ENCODE assay signal across 14 cellular contexts in genomic region chr20:2671977-2672376, GRCh38. TPM values are rescaled to one million over a fixed set of nuclear protein-coding genes. Genes with fewer than 3 reads are reported as not detected.
DNase-seq lines count a peak whose midpoint lies in the region; ATAC-seq, FAIRE-seq and TF ChIP-seq lines count a peak whose summit lies in the region.
"Had no signal": no experiment of that assay in that cellular context is flagged by ENCODE, and none has a peak within 500 bp of the region (broad histone marks: within the 10 kb centered on the region; RNA-seq: fewer than 3 reads in every experiment).

No MANE protein-coding gene starts in this region.

- H3K9me3 Mint-ChIP-seq in activated T-helper 1 cell treated with anti-CD3 and anti-CD28 coated beads, Interleukin-12 subunit alpha, Interleukin-12 subunit beta, Interleukin-2, Interleukin-4 antibody, amounts not matched to agents 30 ng/mL and 10 ng/mL and 1 ng/mL, durations not matched to agents 14 hours and 24 hours and 36 hours, result no peaks in the 10 kb centered on the region
- H3K9me3 Mint-ChIP-seq: activated naive CD4-positive, alpha-beta T cell treated with anti-CD3 and anti-CD28 coated beads, Interleukin-2, amount 50 U/mL, for 24 hours; nephron progenitor cell had no signal

- peak; percentile 37 for FAIRE-seq in HepG2 (lab: Jason Lieb, UNC)

- POLR2A ChIA-PET in HepG2 (lab: Yijun Ruan, JAX), result no interaction called here

- TF ChIP-seq CTCF in HepG2 (CRISPR knock-in tag; IDR thresholded peaks at IDR 0.05), result peak; percentile 50
- no peak for TF ChIP-seq CTCF in right lobe of liver (IDR thresholded peaks at IDR 0.05)
- TF ChIP-seq CTCF in OCI-LY3 (IDR thresholded peaks at IDR 0.05; ENCODE audit: low read depth, low read length), result peak; percentile 40
- TF ChIP-seq CTCF in epithelial cell of esophagus (IDR thresholded peaks at IDR 0.05; ENCODE audit: insufficient read depth, low read depth, low read length, missing control alignments), result peak; percentile 20

- no peaks in the 10 kb centered on the region for H3K36me3 Mint-ChIP-seq in activated T-helper 1 cell treated with anti-CD3 and anti-CD28 coated beads, Interleukin-12 subunit alpha, Interleukin-12 subunit beta, Interleukin-2, Interleukin-4 antibody, amounts not matched to agents 30 ng/mL and 10 ng/mL and 1 ng/mL, durations not matched to agents 14 hours and 24 hours and 36 hours (ENCODE audit: low read depth)
- H3K36me3 Mint-ChIP-seq: activated naive CD4-positive, alpha-beta T cell treated with anti-CD3 and anti-CD28 coated beads, Interleukin-2, amount 50 U/mL, for 24 hours had no signal

- no peaks in the 10 kb centered on the region for H3K4me1 Mint-ChIP-seq in activated T-helper 1 cell treated with anti-CD3 and anti-CD28 coated beads, Interleukin-12 subunit alpha, Interleukin-12 subunit beta, Interleukin-2, Interleukin-4 antibody, amounts not matched to agents 30 ng/mL and 10 ng/mL and 1 ng/mL, durations not matched to agents 14 hours and 24 hours and 36 hours (ENCODE audit: low read depth)
- H3K4me1 Mint-ChIP-seq: activated naive CD4-positive, alpha-beta T cell treated with anti-CD3 and anti-CD28 coated beads, Interleukin-2, amount 50 U/mL, for 24 hours; nephron progenitor cell had no signal

- H3K9me3 ChIP-seq in HepG2 (ENCODE audit: low read length), result no peaks in the 10 kb centered on the region
- H3K9me3 ChIP-seq in right lobe of liver, result no peaks in the 10 kb centered on the region
- no peaks in the 10 kb centered on the region for H3K9me3 ChIP-seq in OCI-LY3 (ENCODE audit: insufficient read depth, low read length)

- peaks cover 5% of the 10 kb centered on the region for H3K27me3 Mint-ChIP-seq in activated T-helper 1 cell treated with anti-CD3 and anti-CD28 coated beads, Interleukin-12 subunit alpha, Interleukin-12 subunit beta, Interleukin-2, Interleukin-4 antibody, amounts not matched to agents 30 ng/mL and 10 ng/mL and 1 ng/mL, durations not matched to agents 14 hours and 24 hours and 36 hours (ENCODE audit: insufficient read depth)
- H3K27me3 Mint-ChIP-seq: activated naive CD4-positive, alpha-beta T cell treated with anti-CD3 and anti-CD28 coated beads, Interleukin-2, amount 50 U/mL, for 24 hours had no signal

- H3K27ac ChIP-seq in HepG2 (ENCODE audit: extremely low read length, insufficient read depth, low read length), result no peak overlapping the region
- no peak overlapping the region for H3K27ac ChIP-seq in right lobe of liver
- no peak overlapping the region for H3K27ac ChIP-seq in OCI-LY3 (ENCODE audit: low read length)

- TF ChIP-seq POLR2A in HepG2 (IDR thresholded peaks at IDR 0.05; ENCODE audit: insufficient read depth in 1 of 2, low read depth in 2 of 2, low read length in 2 of 2) (no peak), right lobe of liver (IDR thresholded peaks at IDR 0.05) (no peak)

- H3K4me2 ChIP-seq in HepG2 (ENCODE audit: low read depth, low read length) (no peak overlapping the region), OCI-LY3 (ENCODE audit: low read length) (no peak overlapping the region)
- H3K4me2 ChIP-seq: smooth muscle cell had no signal

- CTCF ChIA-PET in HepG2 (lab: Yijun Ruan, JAX; ENCODE audit: low intra/inter-chr PET ratio, low total read pairs), result no interaction called here

- H3K27ac Mint-ChIP-seq in activated T-helper 1 cell treated with anti-CD3 and anti-CD28 coated beads, Interleukin-12 subunit alpha, Interleukin-12 subunit beta, Interleukin-2, Interleukin-4 antibody, amounts not matched to agents 30 ng/mL and 10 ng/mL and 1 ng/mL, durations not matched to agents 14 hours and 24 hours and 36 hours, result no peak overlapping the region
- H3K27ac Mint-ChIP-seq: activated naive CD4-positive, alpha-beta T cell treated with anti-CD3 and anti-CD28 coated beads, Interleukin-2, amount 50 U/mL, for 24 hours; nephron progenitor cell had no signal

- no peak overlapping the region for H3K9ac ChIP-seq in HepG2 (ENCODE audit: insufficient read depth, low read depth, low read length)
- no peak overlapping the region for H3K9ac ChIP-seq in OCI-LY3 (ENCODE audit: low read length)

- H3K36me3 ChIP-seq in HepG2 (replicated peaks in 1 of 2; ENCODE audit: control insufficient read depth in 1 of 2, insufficient read depth in 2 of 2, low read length in 2 of 2) (no peaks in the 10 kb centered on the region), right lobe of liver (no peaks in the 10 kb centered on the region), OCI-LY3 (replicated peaks; ENCODE audit: low read depth, low read length) (no peaks in the 10 kb centered on the region)

- BruUV-seq in HepG2 (replicated peaks; lab: Mats Ljungman, UMichigan), result no TSS peak

- WGBS in HepG2 (ENCODE audit: low lambda C conversion rate), result 0% methylated on average over 4 of the region's 4 CpGs
- WGBS in right lobe of liver (ENCODE audit: insufficient coverage, low coverage, low lambda C conversion rate, missing lambda C conversion rate), result 18% methylated on average over 4 of the region's 4 CpGs

- no peak overlapping the region for H2AFZ ChIP-seq in HepG2 (ENCODE audit: low read length)
- 0 out of 2 replicates have a peak overlapping the region, but pooled peaks have one; percentile 33 for H2AFZ ChIP-seq in OCI-LY3 (ENCODE audit: low read depth, low read length)

- TF ChIP-seq EP300 in HepG2 (IDR thresholded peaks at IDR 0.05; ENCODE audit: low read depth in 2 of 2, low read length in 2 of 2), result no peak
- no peak for TF ChIP-seq EP300 in HepG2 (CRISPR knock-in tag; IDR thresholded peaks at IDR 0.05; ENCODE audit: borderline replicate concordance)

- H3K4me3 Mint-ChIP-seq in activated T-helper 1 cell treated with anti-CD3 and anti-CD28 coated beads, Interleukin-12 subunit alpha, Interleukin-12 subunit beta, Interleukin-2, Interleukin-4 antibody, amounts not matched to agents 30 ng/mL and 10 ng/mL and 1 ng/mL, durations not matched to agents 14 hours and 24 hours and 36 hours, result no peak overlapping the region
- H3K4me3 Mint-ChIP-seq: activated naive CD4-positive, alpha-beta T cell treated with anti-CD3 and anti-CD28 coated beads, Interleukin-2, amount 50 U/mL, for 24 hours; nephron progenitor cell had no signal

- no peaks in the 10 kb centered on the region for H4K20me1 ChIP-seq in HepG2 (ENCODE audit: insufficient read depth, low read length)
- no peaks in the 10 kb centered on the region for H4K20me1 ChIP-seq in OCI-LY3 (ENCODE audit: insufficient read depth, low read length)

- no peak overlapping the region for H3K4me3 ChIP-seq in HepG2 (replicated peaks in 1 of 3; ENCODE audit: insufficient read depth in 1 of 3, low read depth in 2 of 3, low read length in 3 of 3)
- no peak overlapping the region for H3K4me3 ChIP-seq in right lobe of liver
- no peak overlapping the region for H3K4me3 ChIP-seq in OCI-LY3 (ENCODE audit: low read length)
- H3K4me3 ChIP-seq in epithelial cell of esophagus (ENCODE audit: low read length), result no peak overlapping the region
- H3K4me3 ChIP-seq: smooth muscle cell had no signal

- DNase-seq in HepG2 (ENCODE audit: low spot score), result no peak
- no peak for DNase-seq in right lobe of liver
- DNase-seq in epithelial cell of esophagus (ENCODE audit: low read depth), result no peak
- DNase-seq in NCI-H345 treated with DMSO at 0.1 percent for 48 hours (lab: John Stamatoyannopoulos, UW; ENCODE audit: unreplicated experiment), result no peak
- DNase-seq in activated T-helper 1 cell treated with anti-CD3 and anti-CD28 coated beads, Interleukin-12 subunit alpha, Interleukin-12 subunit beta, Interleukin-2, Interleukin-4 antibody, amounts not matched to agents 30 ng/mL and 10 ng/mL and 1 ng/mL, durations not matched to agents 14 hours and 24 hours and 36 hours (ENCODE audit: low spot score), result no peak
- no peak for DNase-seq in AG20443 (ENCODE audit: low spot score)
- DNase-seq: activated CD4-positive, alpha-beta T cell treated with anti-CD3 and anti-CD28 coated beads for 4 hours; cortex of kidney; left cardiac atrium; nephron progenitor cell had no signal

- H3K79me2 ChIP-seq in HepG2 (ENCODE audit: insufficient read depth, low read length) (no peaks in the 10 kb centered on the region), OCI-LY3 (ENCODE audit: low read length) (no peaks in the 10 kb centered on the region)

- ATAC-seq in HepG2 (peak; percentile 53), right lobe of liver (no peak), HG03432 (IDR thresholded peaks at IDR 0.05; ENCODE audit: unreplicated experiment) (no peak)
- ATAC-seq: left cardiac atrium had no signal

- no peak for TF ChIP-seq RAD21 in HepG2 (CRISPR knock-in tag; IDR thresholded peaks at IDR 0.05)

- intact Hi-C loops in HepG2 (cut with micrococcal nuclease; ENCODE audit: unreplicated experiment) (loop anchor here (2.0 kb wide), 1 partner anchor 147 kb away; no protein-coding TSS in a partner anchor), right lobe of liver (cut with DNase I) (no loop called here)
- intact Hi-C loops in activated T-helper 1 cell treated with anti-CD3 and anti-CD28 coated beads, Interleukin-12 subunit alpha, Interleukin-12 subunit beta, Interleukin-2, Interleukin-4 antibody, amounts not matched to agents 30 ng/mL and 10 ng/mL and 1 ng/mL, durations not matched to agents 14 hours and 24 hours and 36 hours (cut with micrococcal nuclease), result no loop called here

- H3K4me1 ChIP-seq in HepG2 (ENCODE audit: insufficient read depth, low read length) (no peaks in the 10 kb centered on the region), right lobe of liver (no peaks in the 10 kb centered on the region), OCI-LY3 (ENCODE audit: low read length) (peaks cover 6% of the 10 kb centered on the region; the same call in 1 of the 2 replicates)

- in situ Hi-C loops in HepG2 (cut with HindIII; ENCODE audit: extremely low pct_ligation_motif_present, low pct_unique_long_range_greater_than_20kb), result no loop called here

- H3K27me3 ChIP-seq in HepG2 (ENCODE audit: control insufficient read depth in 1 of 2, insufficient read depth in 2 of 2, low read length in 2 of 2) (peaks cover 0 to 38% of the 10 kb centered on the region in 2 experiments; a peak in 3 of 5 replicates), right lobe of liver (no peaks in the 10 kb centered on the region), OCI-LY3 (ENCODE audit: low read depth, low read length) (no peaks in the 10 kb centered on the region)

RNA-seq across cellular contexts. Expression of gene IDH3B, which starts 8.0 kb away (rescaled TPM):
- total RNA-seq in HepG2 (2016; rRNA removed; fragmentation: Illumina TruSeq; extraction: Trizol), result 215 and 246 TPM in 2 replicates
- total RNA-seq in HepG2 (2016; cell fraction: cytosol; rRNA removed; fragmentation: Illumina TruSeq; extraction: Trizol; ENCODE audit: low read depth), result 33.7 and 38.0 TPM in 2 replicates
- total RNA-seq in HepG2 (2016; cell fraction: insoluble cytoplasmic fraction; rRNA removed; fragmentation: Illumina TruSeq; extraction: Trizol), result 222 and 260 TPM in 2 replicates
- total RNA-seq in HepG2 (2016; cell fraction: membrane; rRNA removed; fragmentation: Illumina TruSeq; extraction: Trizol), result 44.8 and 48.2 TPM in 2 replicates
- total RNA-seq in HepG2 (2016; cell fraction: nucleus; rRNA removed; fragmentation: Illumina TruSeq; extraction: Trizol), result 137 and 140 TPM in 2 replicates
- 245 and 254 TPM in 2 replicates for polyA plus RNA-seq in HepG2 (2011; rRNA removed)
- 222 and 246 TPM in 2 replicates for polyA plus RNA-seq in HepG2 (2011; cell fraction: cytosol; rRNA removed)
- 901 and 966 TPM in 2 replicates for polyA plus RNA-seq in HepG2 (2011; cell fraction: nucleus; rRNA removed)
- 156 and 158 TPM in 2 replicates for polyA plus RNA-seq in HepG2 (2012)
- 22.8 and 27.4 TPM in 2 replicates for polyA plus RNA-seq in HepG2 (2016; cell fraction: cytosol; fragmentation: Illumina TruSeq; extraction: Trizol; ENCODE audit: low read depth)
- polyA plus RNA-seq in HepG2 (2016; cell fraction: insoluble cytoplasmic fraction; fragmentation: Illumina TruSeq; extraction: Trizol; ENCODE audit: low read depth), result 207 and 216 TPM in 2 replicates
- polyA plus RNA-seq in HepG2 (2016; cell fraction: membrane; fragmentation: Illumina TruSeq; extraction: Trizol; ENCODE audit: low read depth), result 27.1 and 32.5 TPM in 2 replicates
- polyA plus RNA-seq in HepG2 (2016; cell fraction: nucleus; fragmentation: Illumina TruSeq; extraction: Trizol; ENCODE audit: insufficient read depth, low read depth), result 236 and 251 TPM in 2 replicates
- polyA minus RNA-seq in HepG2 (2011; rRNA and poly(A)+ RNA removed; ENCODE audit: low replicate concordance), result 107 and 189 TPM in 2 replicates
- polyA minus RNA-seq in HepG2 (2011; cell fraction: cytosol; rRNA and poly(A)+ RNA removed), result 74.0 and 74.8 TPM in 2 replicates
- 230 and 248 TPM in 2 replicates for polyA minus RNA-seq in HepG2 (2011; cell fraction: nucleus; rRNA and poly(A)+ RNA removed)
- 10 to 100 TPM; 37.6 to 78.1 (median 43.6) TPM for total RNA-seq in right lobe of liver
- total RNA-seq in activated T-helper 1 cell treated with anti-CD3 and anti-CD28 coated beads, Interleukin-12 subunit alpha, Interleukin-12 subunit beta, Interleukin-2, Interleukin-4 antibody, amounts not matched to agents 30 ng/mL and 10 ng/mL and 1 ng/mL, durations not matched to agents 14 hours and 24 hours and 36 hours, result 116 and 125 TPM in 2 replicates

RNA-seq across cellular contexts. Expression of gene NOP56, which starts 19.5 kb away (rescaled TPM):
- total RNA-seq in HepG2 (2016; rRNA removed; fragmentation: Illumina TruSeq; extraction: Trizol) (646 and 1,116 TPM in 2 replicates), right lobe of liver (10 to 100 TPM; 32.7 to 60.9 (median 42.7) TPM)
- total RNA-seq in HepG2 (2016; cell fraction: cytosol; rRNA removed; fragmentation: Illumina TruSeq; extraction: Trizol; ENCODE audit: low read depth), result 3,280 and 3,642 TPM in 2 replicates
- total RNA-seq in HepG2 (2016; cell fraction: insoluble cytoplasmic fraction; rRNA removed; fragmentation: Illumina TruSeq; extraction: Trizol), result 600 and 1,127 TPM in 2 replicates
- 2,832 and 3,011 TPM in 2 replicates for total RNA-seq in HepG2 (2016; cell fraction: membrane; rRNA removed; fragmentation: Illumina TruSeq; extraction: Trizol)
- total RNA-seq in HepG2 (2016; cell fraction: nucleus; rRNA removed; fragmentation: Illumina TruSeq; extraction: Trizol), result 1,362 and 1,462 TPM in 2 replicates
- polyA plus RNA-seq in HepG2 (2011; rRNA removed), result 369 and 374 TPM in 2 replicates
- polyA plus RNA-seq in HepG2 (2011; cell fraction: cytosol; rRNA removed), result 207 and 225 TPM in 2 replicates
- 1,398 and 1,412 TPM in 2 replicates for polyA plus RNA-seq in HepG2 (2011; cell fraction: nucleus; rRNA removed)
- polyA plus RNA-seq in HepG2 (2012), result 352 and 481 TPM in 2 replicates
- polyA plus RNA-seq in HepG2 (2016; cell fraction: cytosol; fragmentation: Illumina TruSeq; extraction: Trizol; ENCODE audit: low read depth), result 3,484 and 3,697 TPM in 2 replicates
- polyA plus RNA-seq in HepG2 (2016; cell fraction: insoluble cytoplasmic fraction; fragmentation: Illumina TruSeq; extraction: Trizol; ENCODE audit: low read depth), result 637 and 642 TPM in 2 replicates
- polyA plus RNA-seq in HepG2 (2016; cell fraction: membrane; fragmentation: Illumina TruSeq; extraction: Trizol; ENCODE audit: low read depth), result 2,607 and 2,624 TPM in 2 replicates
- 3,019 and 3,117 TPM in 2 replicates for polyA plus RNA-seq in HepG2 (2016; cell fraction: nucleus; fragmentation: Illumina TruSeq; extraction: Trizol; ENCODE audit: insufficient read depth, low read depth)
- 388 and 403 TPM in 2 replicates for polyA minus RNA-seq in HepG2 (2011; rRNA and poly(A)+ RNA removed; ENCODE audit: low replicate concordance)
- polyA minus RNA-seq in HepG2 (2011; cell fraction: cytosol; rRNA and poly(A)+ RNA removed), result 134 TPM in 2 replicates
- polyA minus RNA-seq in HepG2 (2011; cell fraction: nucleus; rRNA and poly(A)+ RNA removed), result 938 and 1,127 TPM in 2 replicates
- 863 and 897 TPM in 2 replicates for total RNA-seq in activated T-helper 1 cell treated with anti-CD3 and anti-CD28 coated beads, Interleukin-12 subunit alpha, Interleukin-12 subunit beta, Interleukin-2, Interleukin-4 antibody, amounts not matched to agents 30 ng/mL and 10 ng/mL and 1 ng/mL, durations not matched to agents 14 hours and 24 hours and 36 hours

RNA-seq across cellular contexts. Expression of gene EBF4, which starts 20.6 kb away (rescaled TPM):
- total RNA-seq in HepG2 (2016; rRNA removed; fragmentation: Illumina TruSeq; extraction: Trizol) (0.84 TPM in 1 of 2 replicates, not detected in the other), right lobe of liver (10 to 100 TPM in 1 of 6 experiments, 1 to 10 TPM in 5; 2.8 to 16.6 (median 6.2) TPM)
- not detected in 2 replicates for total RNA-seq in HepG2 (2016; cell fraction: cytosol; rRNA removed; fragmentation: Illumina TruSeq; extraction: Trizol; ENCODE audit: low read depth)
- 0.13 and 0.15 TPM in 2 replicates for total RNA-seq in HepG2 (2016; cell fraction: insoluble cytoplasmic fraction; rRNA removed; fragmentation: Illumina TruSeq; extraction: Trizol)
- total RNA-seq in HepG2 (2016; cell fraction: membrane; rRNA removed; fragmentation: Illumina TruSeq; extraction: Trizol), result 0.34 TPM in 2 replicates
- total RNA-seq in HepG2 (2016; cell fraction: nucleus; rRNA removed; fragmentation: Illumina TruSeq; extraction: Trizol), result 0.34 and 0.56 TPM in 2 replicates
- 2.2 and 5.2 TPM in 2 replicates for polyA plus RNA-seq in HepG2 (2011; rRNA removed)
- polyA plus RNA-seq in HepG2 (2011; cell fraction: cytosol; rRNA removed), result 1.7 and 2.0 TPM in 2 replicates
- 19.5 and 21.3 TPM in 2 replicates for polyA plus RNA-seq in HepG2 (2011; cell fraction: nucleus; rRNA removed)
- 3.4 and 9.8 TPM in 2 replicates for polyA plus RNA-seq in HepG2 (2012)
- polyA plus RNA-seq in HepG2 (2016; cell fraction: cytosol; fragmentation: Illumina TruSeq; extraction: Trizol; ENCODE audit: low read depth), result 0.10 and 0.52 TPM in 2 replicates
- polyA plus RNA-seq in HepG2 (2016; cell fraction: insoluble cytoplasmic fraction; fragmentation: Illumina TruSeq; extraction: Trizol; ENCODE audit: low read depth), result 0.11 and 0.45 TPM in 2 replicates
- 0.17 and 0.41 TPM in 2 replicates for polyA plus RNA-seq in HepG2 (2016; cell fraction: membrane; fragmentation: Illumina TruSeq; extraction: Trizol; ENCODE audit: low read depth)
- 1.1 and 2.1 TPM in 2 replicates for polyA plus RNA-seq in HepG2 (2016; cell fraction: nucleus; fragmentation: Illumina TruSeq; extraction: Trizol; ENCODE audit: insufficient read depth, low read depth)
- polyA minus RNA-seq in HepG2 (2011; rRNA and poly(A)+ RNA removed; ENCODE audit: low replicate concordance), result 3.8 TPM in 1 of 2 replicates, not detected in the other
- 1.3 and 2.1 TPM in 2 replicates for polyA minus RNA-seq in HepG2 (2011; cell fraction: cytosol; rRNA and poly(A)+ RNA removed)
- 4.8 and 7.2 TPM in 2 replicates for polyA minus RNA-seq in HepG2 (2011; cell fraction: nucleus; rRNA and poly(A)+ RNA removed)
- 12.3 and 12.6 TPM in 2 replicates for total RNA-seq in activated T-helper 1 cell treated with anti-CD3 and anti-CD28 coated beads, Interleukin-12 subunit alpha, Interleukin-12 subunit beta, Interleukin-2, Interleukin-4 antibody, amounts not matched to agents 30 ng/mL and 10 ng/mL and 1 ng/mL, durations not matched to agents 14 hours and 24 hours and 36 hours

Comparison
In these comparisons a context has a peak if more than half of its experiments do, and no peak if none do; other contexts are left out.
1. CTCF ChIP-seq: peak in HepG2 (single experiment), OCI-LY3 (single experiment) and epithelial cell of esophagus (single experiment); none in right lobe of liver (0 of 4).
2. RNA of gene NOP56, which starts 19.5 kb away (total RNA-seq): 600 to 3,642 TPM in HepG2 and 863 to 897 TPM in activated T-helper 1 cell treated with anti-CD3 and anti-CD28 coated beads, Interleukin-12 subunit alpha, Interleukin-12 subunit beta, Interleukin-2, Interleukin-4 antibody, amounts not matched to agents 30 ng/mL and 10 ng/mL and 1 ng/mL, durations not matched to agents 14 hours and 24 hours and 36 hours; 32.7 to 60.9 TPM in right lobe of liver; every median in the first group is over 4 times any median in the second.